ENCODE assay signal across 31 cellular contexts in genomic region chr10:103590060-103590459, GRCh38.
"Had no signal": no experiment of that assay in that cellular context is flagged by ENCODE, and none has a peak within 500 bp of the region (broad histone marks: within the 10 kb centered on the region; RNA-seq: fewer than 3 reads in every experiment).

No MANE protein-coding gene starts in this region.

- H3K36me3 ChIP-seq: adrenal gland, brain microvascular endothelial cell, breast epithelium had no signal

- H3K27ac ChIP-seq: adrenal gland, brain microvascular endothelial cell, breast epithelium, VCaP had no signal

- DNase-seq: activated B cell treated with CpG ODN at 0.5 μM for 24 hours; activated CD4-positive, alpha-beta memory T cell treated with anti-CD3 and anti-CD28 coated beads for 36 hours; activated CD4-positive, alpha-beta T cell treated with anti-CD3 and anti-CD28 coated beads for 4 hours; activated CD4-positive, alpha-beta T cell treated with anti-CD3 and anti-CD28 coated beads, Interleukin-2, amount 10 ng/mL, durations not matched to agents 24 days and 14 days; activated CD4-positive, alpha-beta T cell treated with anti-CD3 and anti-CD28 coated beads, Interleukin-2, amount 50 U/mL, for 1 hour; activated CD4-positive, alpha-beta T cell treated with anti-CD3 and anti-CD28 coated beads, Interleukin-2, amount 50 U/mL, for 4 hours; activated CD4-positive, CD25-positive, alpha-beta regulatory T cell treated with anti-CD3 and anti-CD28 coated beads, Interleukin-2, amount 50 U/mL, for 72 hours; activated CD8-positive, alpha-beta memory T cell treated with anti-CD3 and anti-CD28 coated beads, Interleukin-2, amount 50 U/mL, for 4 hours; activated CD8-positive, alpha-beta T cell treated with anti-CD3 and anti-CD28 coated beads for 36 hours; activated effector memory CD4-positive, alpha-beta T cell treated with anti-CD3 and anti-CD28 coated beads, Interleukin-2, amount 50 U/mL, for 16 hours; activated gamma-delta T cell treated with Interleukin-2 at 50 U/mL for 16 hours; activated naive CD4-positive, alpha-beta T cell; activated naive CD4-positive, alpha-beta T cell treated with anti-CD3 and anti-CD28 coated beads for 36 hours; activated naive CD4-positive, alpha-beta T cell treated with anti-CD3 and anti-CD28 coated beads, Interleukin-2, amount 50 U/mL, for 16 hours; activated naive CD8-positive, alpha-beta T cell treated with anti-CD3 and anti-CD28 coated beads for 36 hours; activated T-cell treated with anti-CD3 and anti-CD28 coated beads for 4 hours; activated T-cell treated with anti-CD3 and anti-CD28 coated beads, Interleukin-2, amount 50 U/mL, for 1 hour; activated T-cell treated with anti-CD3 and anti-CD28 coated beads, Interleukin-2, amount 50 U/mL, for 4 hours; activated T-cell treated with anti-CD3 and anti-CD28 coated beads, Interleukin-2, amount 50 U/mL, for 72 hours; adrenal gland; amniotic stem cell; body of pancreas; brain microvascular endothelial cell; central memory CD4-positive, alpha-beta T cell; T-helper 2 cell; T-helper 9 cell had no signal

- FAIRE-seq: astrocyte, TTC549 had no signal

- H3K4me3 ChIP-seq: adrenal gland, body of pancreas, breast epithelium had no signal

- H3K27me3 ChIP-seq: adrenal gland, body of pancreas, breast epithelium had no signal

- ATAC-seq: activated CD8-positive, alpha-beta T cell treated with anti-CD3 and anti-CD28 coated beads for 36 hours; activated T-cell treated with anti-CD3 and anti-CD28 coated beads, Interleukin-2, amount 50 U/mL, for 4 hours; activated T-cell treated with anti-CD3 and anti-CD28 coated beads, Interleukin-2, amount 50 U/mL, for 72 hours; activated T-helper 17 cell treated with anti-CD3 and anti-CD28 coated beads, Interleukin-2, amount 50 U/mL, for 72 hours; body of pancreas had no signal

- H3K4me1 ChIP-seq: adrenal gland, body of pancreas, breast epithelium had no signal

- H3K9me3 ChIP-seq: adrenal gland, body of pancreas had no signal
